In genomic region chr2:227228061-227228667, GRCh38 we compare ENCODE assay signal across 1 cellular context.
TF ChIP-seq lines count a peak whose summit lies in the region.

No MANE protein-coding gene starts in this region.

TF ChIP-seq in HEK293, 187 proteins besides CTCF, POLR2A, EP300 and RAD21 (continued from another document):
- TF ChIP-seq, protein P1, sequence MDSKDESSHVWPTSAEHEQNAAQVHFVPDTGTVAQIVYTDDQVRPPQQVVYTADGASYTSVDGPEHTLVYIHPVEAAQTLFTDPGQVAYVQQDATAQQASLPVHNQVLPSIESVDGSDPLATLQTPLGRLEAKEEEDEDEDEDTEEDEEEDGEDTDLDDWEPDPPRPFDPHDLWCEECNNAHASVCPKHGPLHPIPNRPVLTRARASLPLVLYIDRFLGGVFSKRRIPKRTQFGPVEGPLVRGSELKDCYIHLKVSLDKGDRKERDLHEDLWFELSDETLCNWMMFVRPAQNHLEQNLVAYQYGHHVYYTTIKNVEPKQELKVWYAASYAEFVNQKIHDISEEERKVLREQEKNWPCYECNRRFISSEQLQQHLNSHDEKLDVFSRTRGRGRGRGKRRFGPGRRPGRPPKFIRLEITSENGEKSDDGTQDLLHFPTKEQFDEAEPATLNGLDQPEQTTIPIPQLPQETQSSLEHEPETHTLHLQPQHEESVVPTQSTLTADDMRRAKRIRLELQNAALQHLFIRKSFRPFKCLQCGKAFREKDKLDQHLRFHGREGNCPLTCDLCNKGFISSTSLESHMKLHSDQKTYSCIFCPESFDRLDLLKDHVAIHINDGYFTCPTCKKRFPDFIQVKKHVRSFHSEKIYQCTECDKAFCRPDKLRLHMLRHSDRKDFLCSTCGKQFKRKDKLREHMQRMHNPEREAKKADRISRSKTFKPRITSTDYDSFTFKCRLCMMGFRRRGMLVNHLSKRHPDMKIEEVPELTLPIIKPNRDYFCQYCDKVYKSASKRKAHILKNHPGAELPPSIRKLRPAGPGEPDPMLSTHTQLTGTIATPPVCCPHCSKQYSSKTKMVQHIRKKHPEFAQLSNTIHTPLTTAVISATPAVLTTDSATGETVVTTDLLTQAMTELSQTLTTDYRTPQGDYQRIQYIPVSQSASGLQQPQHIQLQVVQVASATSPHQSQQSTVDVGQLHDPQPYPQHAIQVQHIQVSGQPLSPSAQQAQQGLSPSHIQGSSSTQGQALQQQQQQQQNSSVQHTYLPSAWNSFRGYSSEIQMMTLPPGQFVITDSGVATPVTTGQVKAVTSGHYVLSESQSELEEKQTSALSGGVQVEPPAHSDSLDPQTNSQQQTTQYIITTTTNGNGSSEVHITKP (tag by site-specific recombination; IDR thresholded peaks at IDR 0.05) = no peak
- TF ChIP-seq KLF1 (tag by site-specific recombination; IDR thresholded peaks at IDR 0.05) (peak; percentile 90), TSHZ1 (tag by site-specific recombination; IDR thresholded peaks at IDR 0.05; ENCODE audit: borderline replicate concordance) (no peak), ZNF114 (tag by site-specific recombination; IDR thresholded peaks at IDR 0.05) (no peak), ZNF223 (tag by site-specific recombination; IDR thresholded peaks at IDR 0.05) (no peak), HOXA7 (CRISPR knock-in tag; IDR thresholded peaks at IDR 0.05; ENCODE audit: borderline replicate concordance) (no peak), ZFHX2 (tag by site-specific recombination; conservative IDR thresholded peaks at IDR 0.05) (no peak), TCF7L2 (IDR thresholded peaks at IDR 0.05; ENCODE audit: borderline replicate concordance, low read depth, low read length) (no peak), ZNF292 (tag by site-specific recombination; IDR thresholded peaks at IDR 0.05; ENCODE audit: borderline replicate concordance, low read depth) (no peak), ZNF610 (tag by site-specific recombination; IDR thresholded peaks at IDR 0.05; ENCODE audit: borderline replicate concordance) (no peak), GLI4 (tag by site-specific recombination; IDR thresholded peaks at IDR 0.05) (no peak), ZNF16 (tag by site-specific recombination; IDR thresholded peaks at IDR 0.05; ENCODE audit: low read depth) (no peak), ZBTB17 (tag by site-specific recombination; IDR thresholded peaks at IDR 0.05) (no peak), ZBTB8A (tag by site-specific recombination; IDR thresholded peaks at IDR 0.05) (no peak), ZBTB44 (tag by site-specific recombination; IDR thresholded peaks at IDR 0.05) (no peak), ZNF514 (tag by site-specific recombination; IDR thresholded peaks at IDR 0.05) (no peak), ZNF146 (tag by site-specific recombination; IDR thresholded peaks at IDR 0.05) (no peak), ZNF274 (IDR thresholded peaks at IDR 0.05; ENCODE audit: low read length) (no peak), ZNF274 (tag by site-specific recombination; IDR thresholded peaks at IDR 0.05; ENCODE audit: borderline replicate concordance) (no peak), ZNF621 (tag by site-specific recombination; IDR thresholded peaks at IDR 0.05) (no peak), ZNF707 (tag by site-specific recombination; IDR thresholded peaks at IDR 0.05) (no peak), ZBTB20 (tag by site-specific recombination; IDR thresholded peaks at IDR 0.05) (peak; percentile 61; the same call in 1 of the 2 replicates), ZNF660 (tag by site-specific recombination; IDR thresholded peaks at IDR 0.05) (no peak), ZNF623 (tag by site-specific recombination; IDR thresholded peaks at IDR 0.05) (no peak), SP3 (tag by site-specific recombination; IDR thresholded peaks at IDR 0.05) (no peak), ZNF558 (tag by site-specific recombination; IDR thresholded peaks at IDR 0.05) (no peak), SETDB1 (IDR thresholded peaks at IDR 0.05; ENCODE audit: insufficient read length, low read length) (no peak), KLF10 (tag by site-specific recombination; IDR thresholded peaks at IDR 0.05) (no peak), ZNF302 (tag by site-specific recombination; IDR thresholded peaks at IDR 0.05; ENCODE audit: low read depth) (no peak), FEZF1 (tag by site-specific recombination; IDR thresholded peaks at IDR 0.05) (no peak), ZNF791 (tag by site-specific recombination; IDR thresholded peaks at IDR 0.05) (no peak), KLF17 (tag by site-specific recombination; IDR thresholded peaks at IDR 0.05) (peak; percentile 50; the same call in 1 of the 2 replicates), ZNF391 (tag by site-specific recombination; IDR thresholded peaks at IDR 0.05; ENCODE audit: borderline replicate concordance, low read depth) (no peak), ZNF626 (tag by site-specific recombination; IDR thresholded peaks at IDR 0.05) (no peak), ZNF211 (tag by site-specific recombination; IDR thresholded peaks at IDR 0.05; ENCODE audit: low read depth) (no peak)
- TF ChIP-seq, protein P2, sequence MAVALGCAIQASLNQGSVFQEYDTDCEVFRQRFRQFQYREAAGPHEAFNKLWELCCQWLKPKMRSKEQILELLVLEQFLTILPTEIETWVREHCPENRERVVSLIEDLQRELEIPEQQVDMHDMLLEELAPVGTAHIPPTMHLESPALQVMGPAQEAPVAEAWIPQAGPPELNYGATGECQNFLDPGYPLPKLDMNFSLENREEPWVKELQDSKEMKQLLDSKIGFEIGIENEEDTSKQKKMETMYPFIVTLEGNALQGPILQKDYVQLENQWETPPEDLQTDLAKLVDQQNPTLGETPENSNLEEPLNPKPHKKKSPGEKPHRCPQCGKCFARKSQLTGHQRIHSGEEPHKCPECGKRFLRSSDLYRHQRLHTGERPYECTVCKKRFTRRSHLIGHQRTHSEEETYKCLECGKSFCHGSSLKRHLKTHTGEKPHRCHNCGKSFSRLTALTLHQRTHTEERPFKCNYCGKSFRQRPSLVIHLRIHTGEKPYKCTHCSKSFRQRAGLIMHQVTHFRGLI (tag by site-specific recombination; IDR thresholded peaks at IDR 0.05) = peak; percentile 89
- TF ChIP-seq, protein P3, sequence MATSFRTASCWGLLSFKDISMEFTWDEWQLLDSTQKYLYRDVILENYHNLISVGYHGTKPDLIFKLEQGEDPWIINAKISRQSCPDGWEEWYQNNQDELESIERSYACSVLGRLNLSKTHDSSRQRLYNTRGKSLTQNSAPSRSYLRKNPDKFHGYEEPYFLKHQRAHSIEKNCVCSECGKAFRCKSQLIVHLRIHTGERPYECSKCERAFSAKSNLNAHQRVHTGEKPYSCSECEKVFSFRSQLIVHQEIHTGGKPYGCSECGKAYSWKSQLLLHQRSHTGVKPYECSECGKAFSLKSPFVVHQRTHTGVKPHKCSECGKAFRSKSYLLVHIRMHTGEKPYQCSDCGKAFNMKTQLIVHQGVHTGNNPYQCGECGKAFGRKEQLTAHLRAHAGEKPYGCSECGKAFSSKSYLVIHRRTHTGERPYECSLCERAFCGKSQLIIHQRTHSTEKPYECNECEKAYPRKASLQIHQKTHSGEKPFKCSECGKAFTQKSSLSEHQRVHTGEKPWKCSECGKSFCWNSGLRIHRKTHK (tag by site-specific recombination; IDR thresholded peaks at IDR 0.05) = no peak
